ENCODE assay signal across 10 cellular contexts in genomic region chr12:32906407-32907165, GRCh38. TPM values are rescaled to one million over a fixed set of nuclear protein-coding genes. Genes with fewer than 3 reads are reported as not detected.
A peak's percentile ranks its signal among the peaks of the same experiment; 100 is the strongest.
DNase-seq lines count a peak whose midpoint lies in the region; ATAC-seq, FAIRE-seq and TF ChIP-seq lines count a peak whose summit lies in the region.
"Had no signal": no experiment of that assay in that cellular context is flagged by ENCODE, and none has a peak within 500 bp of the region (broad histone marks: within the 10 kb centered on the region; RNA-seq: fewer than 3 reads in every experiment).

No MANE protein-coding gene starts in this region.

- ATAC-seq in GM18511 (IDR thresholded peaks at IDR 0.05; ENCODE audit: unreplicated experiment) (peak; percentile 98), HG03103 (IDR thresholded peaks at IDR 0.05; ENCODE audit: low read depth, unreplicated experiment) (peak; percentile 97)

- H3K9me3 ChIP-seq in SK-N-MC (ENCODE audit: low read depth, low read length) (no peaks in the 10 kb centered on the region), MG63 (no peaks in the 10 kb centered on the region)

- no peak for TF ChIP-seq POLR2A in H54 (IDR thresholded peaks at IDR 0.05; ENCODE audit: low read depth, low read length)

- H3K9ac ChIP-seq in SK-N-MC (ENCODE audit: insufficient read length) = no peak overlapping the region

- no peak for FAIRE-seq in H54 (lab: Jason Lieb, UNC)

- H3K27me3 ChIP-seq in MG63 = no peaks in the 10 kb centered on the region

- H3K36me3 ChIP-seq in SK-N-MC (ENCODE audit: insufficient read depth, low read length) (no peaks in the 10 kb centered on the region), MG63 (no peaks in the 10 kb centered on the region)

- TF ChIP-seq CTCF in GM20000 (IDR thresholded peaks at IDR 0.05; ENCODE audit: extremely low read depth, missing control alignments) = no peak

- no peak overlapping the region for H3K4me3 ChIP-seq in SK-N-MC
- no peak overlapping the region for H3K4me3 ChIP-seq in MG63
- H3K4me3 ChIP-seq: lung had no signal

- H3K27ac ChIP-seq in SK-N-MC = peak overlapping the region; percentile 34; the same call in 1 of the 2 replicates

- peak; percentile 70 for DNase-seq in GM20000 (ENCODE audit: low spot score)
- DNase-seq in SK-N-MC (ENCODE audit: low read depth, low spot score) = no peak
- DNase-seq in H54 (ENCODE audit: insufficient read length, low spot score) = no peak
- DNase-seq in putamen (ENCODE audit: low spot score) = no peak
- no peak for DNase-seq in MG63
- DNase-seq in inferior parietal cortex (ENCODE audit: extremely low spot score) = no peak
- DNase-seq: NCI-H226 had no signal

RNA-seq across cellular contexts. Expression of gene PKP2, which starts 10.0 kb away (rescaled TPM):
- 7.4 and 10.6 TPM in 2 replicates for total RNA-seq in MG63 (2014; rRNA removed; shearing (Covaris generic); ENCODE audit: low replicate concordance)
